Comparison of ENCODE assay signal across 8 cellular contexts in genomic region chr7:66075590-66076458, GRCh38. TPM values are rescaled to one million over a fixed set of nuclear protein-coding genes. Genes with fewer than 3 reads are reported as not detected.
A peak's percentile ranks its signal among the peaks of the same experiment; 100 is the strongest.
DNase-seq lines count a peak whose midpoint lies in the region; ATAC-seq and TF ChIP-seq lines count a peak whose summit lies in the region.

Gene ASL (plus strand): TSS chr7:66075819. CDS start chr7:66076082, 263 bp downstream.

- intact Hi-C loops in gastrocnemius medialis (cut with DNase I; ENCODE audit: low total_unique reads): loop anchor here (1.0 to 5.0 kb wide), 3 partner anchors 39 to 336 kb away; partner anchors contain the start of gene GUSB

- H3K4me1 Mint-ChIP-seq in brain: peaks cover 20% of the 10 kb centered on the region

- in situ Hi-C loops in gastrocnemius medialis (cut with MboI; ENCODE audit: low sequenced_read_pairs in 4 of 4): no loop called here

- DNase-seq in NCI-H2107 treated with DMSO at 0.1 percent for 48 hours (lab: John Stamatoyannopoulos, UW; ENCODE audit: unreplicated experiment): peak; percentile 57
- DNase-seq in UCSD-AML1 (lab: John Stamatoyannopoulos, UW; ENCODE audit: unreplicated experiment): peak; percentile 85
- peak; percentile 89 for DNase-seq in iPS DF 6.9 (ENCODE audit: low read depth, low spot score)
- DNase-seq in gastrocnemius medialis: peak; percentile 85 to 89

- WGBS in iPS DF 6.9 (ENCODE audit: insufficient coverage, insufficient read length): no CpG with 5 or more reads among the region's 67 CpGs

- TF ChIP-seq POLR2A in gastrocnemius medialis (IDR thresholded peaks at IDR 0.05): peak; percentile 80 to 96

- H3K9me3 Mint-ChIP-seq in brain: peaks cover 0 to 2% (median 0%) of the 10 kb centered on the region in 5 experiments

- peak within 1 kb of the TSS; percentile 70 to 82 (median 70) for H3K27ac Mint-ChIP-seq in brain

- H3K27me3 ChIP-seq in iPS DF 6.9 (ENCODE audit: control insufficient read depth, insufficient read depth, low read length) (no peaks in the 10 kb centered on the region), gastrocnemius medialis (no peaks in the 10 kb centered on the region)

- H3K36me3 ChIP-seq in iPS DF 6.9 (ENCODE audit: control insufficient read depth, insufficient read depth, low read length) (no peaks in the 10 kb centered on the region; the same call in 1 of the 2 replicates), gastrocnemius medialis (no peaks in the 10 kb centered on the region)

- TF ChIP-seq CTCF in 22Rv1 (IDR thresholded peaks at IDR 0.05) (peak; percentile 7; the same call in 1 of the 2 replicates), brain (conservative IDR thresholded peaks at IDR 0.05) (peak in 1 of 2 experiments; percentile 21), gastrocnemius medialis (IDR thresholded peaks at IDR 0.05 in 4 of 5, conservative IDR thresholded peaks at IDR 0.05 in 1 of 5) (peak in 1 of 5 experiments; percentile 13)

- H3K27ac ChIP-seq in 22Rv1 (peak within 1 kb of the TSS; percentile 63), iPS DF 6.9 (ENCODE audit: low read length) (no peak within 1 kb of the TSS), gastrocnemius medialis (peak within 1 kb of the TSS; percentile 62 to 78 (median 73))

- peak within 1 kb of the TSS; percentile 85 to 96 (median 90) for H3K4me3 Mint-ChIP-seq in brain

- H3K9me3 ChIP-seq in iPS DF 6.9 (ENCODE audit: control insufficient read depth, insufficient read depth, low read length) (no peaks in the 10 kb centered on the region), gastrocnemius medialis (no peaks in the 10 kb centered on the region)

- H3K36me3 Mint-ChIP-seq in brain: no peaks in the 10 kb centered on the region

- ATAC-seq in GM18517 (IDR thresholded peaks at IDR 0.05; ENCODE audit: unreplicated experiment): peak; percentile 95
- ATAC-seq in HG03039 (IDR thresholded peaks at IDR 0.05; ENCODE audit: unreplicated experiment): peak; percentile 99
- ATAC-seq in gastrocnemius medialis: peak; percentile 93 to 94

- H3K4me1 ChIP-seq in iPS DF 6.9 (ENCODE audit: control insufficient read depth, insufficient read depth, low read length) (peaks cover 2% of the 10 kb centered on the region), gastrocnemius medialis (peaks cover 12% of the 10 kb centered on the region in 2 donors)

- H3K4me3 ChIP-seq in iPS DF 6.9 (ENCODE audit: low read length) (peak within 1 kb of the TSS; percentile 97), gastrocnemius medialis (peak within 1 kb of the TSS; percentile 67 to 91 (median 82))

- peaks cover 6% of the 10 kb centered on the region for H3K27me3 Mint-ChIP-seq in brain

RNA-seq across cellular contexts. Expression of gene ASL, which starts in this region (rescaled TPM):
- polyA plus RNA-seq in brain (ENCODE audit: insufficient read depth, low read depth, low replicate concordance): 21.7 TPM
- 1 to 10 TPM; 2.5 to 8.7 (median 4.9) TPM for total RNA-seq in gastrocnemius medialis
